1 cellular context compared by ENCODE assay signal in genomic region chr5:55521903-55522302, GRCh38.
TF ChIP-seq lines count a peak whose summit lies in the region.

No MANE protein-coding gene starts in this region.

TF ChIP-seq in GM23338, 12 proteins besides CTCF, POLR2A, EP300 and RAD21 (continued from another document):
- no peak for TF ChIP-seq ZNF462 (CRISPR knock-in tag; IDR thresholded peaks at IDR 0.05)
- no peak for TF ChIP-seq POLR2AphosphoS5 (IDR thresholded peaks at IDR 0.05; ENCODE audit: low read depth)
- no peak for TF ChIP-seq ZNF331 (CRISPR knock-in tag; IDR thresholded peaks at IDR 0.05; ENCODE audit: low read depth)
- no peak for TF ChIP-seq CREB1 (CRISPR knock-in tag; IDR thresholded peaks at IDR 0.05; ENCODE audit: low read depth)
- no peak for TF ChIP-seq JUNB (IDR thresholded peaks at IDR 0.05; ENCODE audit: unreplicated experiment)
- TF ChIP-seq, protein P1, sequence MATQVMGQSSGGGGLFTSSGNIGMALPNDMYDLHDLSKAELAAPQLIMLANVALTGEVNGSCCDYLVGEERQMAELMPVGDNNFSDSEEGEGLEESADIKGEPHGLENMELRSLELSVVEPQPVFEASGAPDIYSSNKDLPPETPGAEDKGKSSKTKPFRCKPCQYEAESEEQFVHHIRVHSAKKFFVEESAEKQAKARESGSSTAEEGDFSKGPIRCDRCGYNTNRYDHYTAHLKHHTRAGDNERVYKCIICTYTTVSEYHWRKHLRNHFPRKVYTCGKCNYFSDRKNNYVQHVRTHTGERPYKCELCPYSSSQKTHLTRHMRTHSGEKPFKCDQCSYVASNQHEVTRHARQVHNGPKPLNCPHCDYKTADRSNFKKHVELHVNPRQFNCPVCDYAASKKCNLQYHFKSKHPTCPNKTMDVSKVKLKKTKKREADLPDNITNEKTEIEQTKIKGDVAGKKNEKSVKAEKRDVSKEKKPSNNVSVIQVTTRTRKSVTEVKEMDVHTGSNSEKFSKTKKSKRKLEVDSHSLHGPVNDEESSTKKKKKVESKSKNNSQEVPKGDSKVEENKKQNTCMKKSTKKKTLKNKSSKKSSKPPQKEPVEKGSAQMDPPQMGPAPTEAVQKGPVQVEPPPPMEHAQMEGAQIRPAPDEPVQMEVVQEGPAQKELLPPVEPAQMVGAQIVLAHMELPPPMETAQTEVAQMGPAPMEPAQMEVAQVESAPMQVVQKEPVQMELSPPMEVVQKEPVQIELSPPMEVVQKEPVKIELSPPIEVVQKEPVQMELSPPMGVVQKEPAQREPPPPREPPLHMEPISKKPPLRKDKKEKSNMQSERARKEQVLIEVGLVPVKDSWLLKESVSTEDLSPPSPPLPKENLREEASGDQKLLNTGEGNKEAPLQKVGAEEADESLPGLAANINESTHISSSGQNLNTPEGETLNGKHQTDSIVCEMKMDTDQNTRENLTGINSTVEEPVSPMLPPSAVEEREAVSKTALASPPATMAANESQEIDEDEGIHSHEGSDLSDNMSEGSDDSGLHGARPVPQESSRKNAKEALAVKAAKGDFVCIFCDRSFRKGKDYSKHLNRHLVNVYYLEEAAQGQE (IDR thresholded peaks at IDR 0.05; ENCODE audit: unreplicated experiment), result no peak
TF ChIP-seq in GM23338: peak in this region for 0.
